8 cellular contexts compared by ENCODE assay signal in the genomic region with DNA sequence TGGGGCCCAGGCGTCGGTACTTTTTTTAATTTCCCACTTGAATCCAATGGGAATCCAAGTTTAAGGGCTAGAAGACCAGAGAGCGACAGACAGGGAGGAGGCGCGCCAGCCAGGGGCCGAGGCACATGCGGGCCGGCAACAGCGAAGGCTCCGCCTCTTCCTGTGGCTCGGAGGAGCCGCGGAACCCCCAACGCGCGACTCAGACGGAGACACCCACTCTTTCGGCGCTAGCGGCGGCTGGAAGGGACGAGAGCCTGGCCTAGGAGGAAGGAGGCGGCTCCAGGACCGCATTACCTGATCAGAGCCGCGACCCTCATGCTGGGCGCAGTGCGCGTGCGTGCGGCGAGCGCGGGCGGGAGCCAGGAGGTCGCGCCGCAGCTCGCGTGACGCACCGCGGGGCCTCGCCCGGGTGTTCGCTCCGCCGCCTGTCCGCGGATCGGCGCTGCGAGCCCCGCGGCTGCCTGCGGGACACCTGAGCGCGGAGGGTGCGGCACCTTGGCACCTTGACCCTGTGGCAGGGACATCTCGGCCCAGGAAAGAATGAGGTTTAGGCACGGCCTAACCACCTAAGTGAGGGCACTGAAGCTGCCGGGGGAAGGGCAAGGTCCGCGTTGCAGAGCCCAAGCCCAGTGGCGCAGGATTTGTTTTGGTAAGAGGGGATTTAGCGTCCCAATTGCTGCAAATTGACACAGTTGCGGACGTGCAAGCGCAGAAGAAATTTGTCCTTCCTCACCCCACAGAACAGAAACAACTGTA. TPM values are rescaled to one million over a fixed set of nuclear protein-coding genes. Genes with fewer than 3 reads are reported as not detected.
DNase-seq lines count a peak whose midpoint lies in the region; TF ChIP-seq lines count a peak whose summit lies in the region.

A gene with protein sequence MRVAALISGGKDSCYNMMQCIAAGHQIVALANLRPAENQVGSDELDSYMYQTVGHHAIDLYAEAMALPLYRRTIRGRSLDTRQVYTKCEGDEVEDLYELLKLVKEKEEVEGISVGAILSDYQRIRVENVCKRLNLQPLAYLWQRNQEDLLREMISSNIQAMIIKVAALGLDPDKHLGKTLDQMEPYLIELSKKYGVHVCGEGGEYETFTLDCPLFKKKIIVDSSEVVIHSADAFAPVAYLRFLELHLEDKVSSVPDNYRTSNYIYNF (minus strand): TSS at position 341 of the 756 bp plus-strand sequence. CDS start 24 bp downstream, at position 317.

- peak within 1 kb of the TSS; percentile 98 for H3K4me2 ChIP-seq in H9 (ENCODE audit: insufficient read depth, insufficient read length, low read length)
- H3K4me2 ChIP-seq in osteoblast (ENCODE audit: insufficient read depth, low read length) = peak within 1 kb of the TSS; percentile 97

- no peaks in the 10 kb centered on the region for H3K27me3 ChIP-seq in H9 (ENCODE audit: insufficient read depth, low read length)
- no peaks in the 10 kb centered on the region for H3K27me3 ChIP-seq in osteoblast (ENCODE audit: insufficient read depth, low read length)
- no peaks in the 10 kb centered on the region for H3K27me3 ChIP-seq in testis

- no peak within 1 kb of the TSS for H2AFZ ChIP-seq in H9 (ENCODE audit: low read length)
- peak within 1 kb of the TSS; percentile 96 for H2AFZ ChIP-seq in osteoblast (ENCODE audit: low read length)

- peaks cover 55 to 56% of the 10 kb centered on the region in 2 experiments for H3K4me1 Mint-ChIP-seq in H9
- peaks cover 20% of the 10 kb centered on the region for H3K4me1 Mint-ChIP-seq in activated naive CD4-positive, alpha-beta T cell treated with anti-CD3 and anti-CD28 coated beads, Interleukin-2, amount 10 ng/mL, durations not matched to agents 7 days and 5 days

- no CpG with 5 or more reads among the region's 69 CpGs for WGBS in H9 (ENCODE audit: extremely low coverage, insufficient read length, low lambda C conversion rate)
- WGBS in testis, 2 donors = 0 to 1% methylated on average over 16 to 34 of the region's 69 CpGs

- H3K79me2 ChIP-seq in H9 (ENCODE audit: insufficient read depth, low read length) = no peaks in the 10 kb centered on the region
- peaks cover 7% of the 10 kb centered on the region for H3K79me2 ChIP-seq in osteoblast (ENCODE audit: insufficient read depth, low read length)

- H3K9me3 ChIP-seq in H9 (ENCODE audit: control insufficient read depth, low read depth, low read length) (no peaks in the 10 kb centered on the region), osteoblast (ENCODE audit: low read depth, low read length) (no peaks in the 10 kb centered on the region), testis (no peaks in the 10 kb centered on the region)

- peak within 1 kb of the TSS; percentile 96 for H3K18ac ChIP-seq in H9 (ENCODE audit: insufficient read length, low read depth, low read length)

- CTCF ChIA-PET in activated naive CD4-positive, alpha-beta T cell treated with anti-CD3 and anti-CD28 coated beads, Interleukin-2, amount 10 ng/mL, durations not matched to agents 7 days and 5 days (lab: Charles Lee) = no interaction called here

- no peaks in the 10 kb centered on the region; a peak in 1 of 5 replicates for H3K9me3 Mint-ChIP-seq in H9
- H3K9me3 Mint-ChIP-seq in activated naive CD4-positive, alpha-beta T cell treated with anti-CD3 and anti-CD28 coated beads, Interleukin-2, amount 10 ng/mL, durations not matched to agents 7 days and 5 days = no peaks in the 10 kb centered on the region

- no peak within 1 kb of the TSS for H4K91ac ChIP-seq in H9 (ENCODE audit: insufficient read length, low read depth, low read length)

- H3K23ac ChIP-seq in H9 (ENCODE audit: insufficient read length, low read depth, low read length) = no peak within 1 kb of the TSS

- peak within 1 kb of the TSS; percentile 79 for H3K9ac ChIP-seq in H9 (ENCODE audit: extremely low read depth, insufficient read length, low read length)

- H3K27ac Mint-ChIP-seq in H9 = peak within 1 kb of the TSS; percentile 97 to 100 (median 98)
- peak within 1 kb of the TSS; percentile 97 for H3K27ac Mint-ChIP-seq in activated naive CD4-positive, alpha-beta T cell treated with anti-CD3 and anti-CD28 coated beads, Interleukin-2, amount 10 ng/mL, durations not matched to agents 7 days and 5 days

- H3K4ac ChIP-seq in H9 (ENCODE audit: low read depth, low read length) = no peak within 1 kb of the TSS

- no peak within 1 kb of the TSS for H4K8ac ChIP-seq in H9 (replicated peaks; ENCODE audit: insufficient read length, low read depth, low read length)

- H3K4me3 Mint-ChIP-seq in H9 = peak within 1 kb of the TSS; percentile 85 to 93
- H3K4me3 Mint-ChIP-seq in activated naive CD4-positive, alpha-beta T cell treated with anti-CD3 and anti-CD28 coated beads, Interleukin-2, amount 10 ng/mL, durations not matched to agents 7 days and 5 days = peak within 1 kb of the TSS; percentile 89

- no peaks in the 10 kb centered on the region for H3K27me3 Mint-ChIP-seq in H9 (ENCODE audit: low read depth)
- H3K27me3 Mint-ChIP-seq in activated naive CD4-positive, alpha-beta T cell treated with anti-CD3 and anti-CD28 coated beads, Interleukin-2, amount 10 ng/mL, durations not matched to agents 7 days and 5 days = peaks cover 3% of the 10 kb centered on the region

- H2BK12ac ChIP-seq in H9 (ENCODE audit: insufficient read length, low read depth, low read length) = no peak within 1 kb of the TSS

- H2BK120ac ChIP-seq in H9 (ENCODE audit: low read depth, low read length, poor library complexity, severe bottlenecking) = peak within 1 kb of the TSS; percentile 85

- no peak within 1 kb of the TSS for H2BK20ac ChIP-seq in H9 (ENCODE audit: low read depth, low read length, poor library complexity, severe bottlenecking)

- DNase-seq in GF-D8 (lab: John Stamatoyannopoulos, UW) = peak; percentile 36
- DNase-seq in H9 = peak; percentile 83
- DNase-seq in M059J (ENCODE audit: low read depth) = peak; percentile 83
- DNase-seq in SK-N-DZ (ENCODE audit: low spot score) = peak; percentile 88
- DNase-seq in activated naive CD4-positive, alpha-beta T cell treated with anti-CD3 and anti-CD28 coated beads, Interleukin-2, amount 10 ng/mL, durations not matched to agents 7 days and 5 days = peak; percentile 85
- peak; percentile 90 for DNase-seq in glomerular visceral epithelial cell (ENCODE audit: extremely low spot score)
- peak; percentile 88 for DNase-seq in osteoblast (ENCODE audit: insufficient read length, low spot score, missing footprints)
- peak; percentile 88 for DNase-seq in testis

- intact Hi-C loops in testis (cut with DNase I; ENCODE audit: low total_unique reads) = no loop called here

- H3K4me1 ChIP-seq in H9 (ENCODE audit: insufficient read depth, low read length) (peaks cover 11% of the 10 kb centered on the region; the same call in 1 of the 2 replicates), osteoblast (ENCODE audit: insufficient read depth, low read length) (peaks cover 25% of the 10 kb centered on the region), testis (peaks cover 9% of the 10 kb centered on the region)

- peak within 1 kb of the TSS; percentile 77 for H4K5ac ChIP-seq in H9 (ENCODE audit: insufficient read length, low read depth, low read length)

- H3K27ac ChIP-seq in H9 (ENCODE audit: insufficient read length, low read depth, low read length) (peak within 1 kb of the TSS; percentile 84), osteoblast (ENCODE audit: low read depth, low read length) (peak within 1 kb of the TSS; percentile 97), testis (peak within 1 kb of the TSS; percentile 96 to 98)

- no peak within 1 kb of the TSS for H3T11ph ChIP-seq in H9 (ENCODE audit: low read length)

- peaks cover 0 to 3% (median 0%) of the 10 kb centered on the region in 3 experiments; a peak in 2 of 7 replicates for H3K36me3 Mint-ChIP-seq in H9 (ENCODE audit: insufficient read depth in 1 of 3, low read depth in 3 of 3)
- no peaks in the 10 kb centered on the region for H3K36me3 Mint-ChIP-seq in activated naive CD4-positive, alpha-beta T cell treated with anti-CD3 and anti-CD28 coated beads, Interleukin-2, amount 10 ng/mL, durations not matched to agents 7 days and 5 days

- H3K79me1 ChIP-seq in H9 (ENCODE audit: insufficient read depth, low read depth, low read length, poor library complexity, severe bottlenecking) = no peaks in the 10 kb centered on the region

- peak within 1 kb of the TSS; percentile 67 for H2BK5ac ChIP-seq in H9 (ENCODE audit: insufficient read length, low read length)

- H3K14ac ChIP-seq in H9 (ENCODE audit: insufficient read depth, low read length) = peak within 1 kb of the TSS; percentile 94

- H3K56ac ChIP-seq in H9 (ENCODE audit: insufficient read length, low read depth, low read length) = no peak within 1 kb of the TSS

- H3K4me3 ChIP-seq in osteoblast (ENCODE audit: insufficient read depth, low read length) (peak within 1 kb of the TSS; percentile 88), testis (peak within 1 kb of the TSS; percentile 78 to 89)

- H2BK15ac ChIP-seq in H9 (ENCODE audit: low read depth, low read length) = no peak within 1 kb of the TSS

- H3K36me3 ChIP-seq in osteoblast (ENCODE audit: insufficient read depth, low read length) (no peaks in the 10 kb centered on the region), testis (ENCODE audit: low read depth, missing control alignments) (no peaks in the 10 kb centered on the region)

- TF ChIP-seq POLR2A in testis (IDR thresholded peaks at IDR 0.05) = no peak

- H2AK5ac ChIP-seq in H9 (ENCODE audit: insufficient read length, low read length) = no peak within 1 kb of the TSS

- H3K23me2 ChIP-seq in H9 (ENCODE audit: insufficient read length, low read depth, low read length, poor library complexity, severe bottlenecking) = peaks cover 9% of the 10 kb centered on the region

- H4K20me1 ChIP-seq in H9 (ENCODE audit: control insufficient read depth, insufficient read depth, insufficient read length) (no peaks in the 10 kb centered on the region), osteoblast (ENCODE audit: insufficient read depth, low read length) (no peaks in the 10 kb centered on the region)

- TF ChIP-seq CTCF in H9 (conservative IDR thresholded peaks at IDR 0.05) (no peak), osteoblast (IDR thresholded peaks at IDR 0.05; ENCODE audit: extremely low read depth, low read depth, low read length) (no peak), testis (IDR thresholded peaks at IDR 0.05) (no peak)

RNA-seq across cellular contexts. Expression of the gene that starts here (rescaled TPM):
- total RNA-seq in H9 (2021) (34.3 and 42.0 TPM in 2 replicates), osteoblast (13.6 and 20.6 TPM in 2 replicates), testis (10 to 100 TPM; 30.8 to 37.2 TPM)
- total RNA-seq in M059J (2014; rRNA removed; shearing (Covaris generic)) = 9.7 and 14.3 TPM in 2 replicates
- 15.9 and 23.0 TPM in 2 replicates for polyA plus RNA-seq in SK-N-DZ (2014; cell fraction: cytosol; rRNA removed)
- 14.8 and 23.4 TPM in 2 replicates for polyA plus RNA-seq in SK-N-DZ (2014; cell fraction: nucleus; rRNA removed)
- polyA plus RNA-seq in testis (ENCODE audit: insufficient read depth, low read depth, low replicate concordance) = 11.6 TPM

Comparison
In these comparisons a context has a peak if more than half of its experiments do, and no peak if none do; other contexts are left out.
1. Peak in every context shown above with its lines: DNase-seq, H3K4me3 ChIP-seq and H3K27ac ChIP-seq.
2. DNase-seq: peak in every context shown above with its lines; median percentile 90 in glomerular visceral epithelial cell; 88 in SK-N-DZ; 88 in osteoblast; 88 in testis; 85 in activated naive CD4-positive, alpha-beta T cell treated with anti-CD3 and anti-CD28 coated beads, Interleukin-2, amount 10 ng/mL, durations not matched to agents 7 days and 5 days; 83 in H9; 83 in M059J; 36 in GF-D8.